Comparison of ENCODE assay signal across 8 cellular contexts in genomic region chr19:2478324-2478755, GRCh38. TPM values are rescaled to one million over a fixed set of nuclear protein-coding genes. Genes with fewer than 3 reads are reported as not detected.
DNase-seq lines count a peak whose midpoint lies in the region; ATAC-seq and TF ChIP-seq lines count a peak whose summit lies in the region.

No MANE protein-coding gene starts in this region.

- peak overlapping the region; percentile 71 for H3K27ac ChIP-seq in BLaER1
- H3K27ac ChIP-seq in HUES64 (ENCODE audit: low read depth, low read length), result no peak overlapping the region; the same call in 1 of the 2 replicates

- H3K36me3 ChIP-seq in BLaER1 (no peaks in the 10 kb centered on the region), HUES64 (ENCODE audit: insufficient read depth, low read length) (0 out of 2 replicates have a peak, but pooled peaks cover 5% of the 10 kb centered on the region)

- H3K4me1 ChIP-seq in BLaER1 (peaks cover 58% of the 10 kb centered on the region), HUES64 (ENCODE audit: insufficient read depth, low read length) (peaks cover 6% of the 10 kb centered on the region; the same call in 1 of the 2 replicates)

- peak overlapping the region; percentile 95 for H3K4me2 ChIP-seq in BLaER1

- peak; percentile 45 for TF ChIP-seq CTCF in chondrocyte (IDR thresholded peaks at IDR 0.05)

- peaks cover 29% of the 10 kb centered on the region for H3K36me3 Mint-ChIP-seq in T-helper 1 cell treated with Interleukin-12 subunit alpha and Interleukin-12 subunit beta and Interleukin-4 antibody, amounts not matched to agents 30 μg/mL and 1 μg/mL, for 36 hours (ENCODE audit: low read depth)
- H3K36me3 Mint-ChIP-seq in chondrocyte (ENCODE audit: low read depth), result peaks cover 25% of the 10 kb centered on the region

- peak overlapping the region; percentile 97 for H3K4me3 Mint-ChIP-seq in T-helper 1 cell treated with Interleukin-12 subunit alpha and Interleukin-12 subunit beta and Interleukin-4 antibody, amounts not matched to agents 30 μg/mL and 1 μg/mL, for 36 hours
- H3K4me3 Mint-ChIP-seq in chondrocyte (ENCODE audit: unreplicated experiment), result peak overlapping the region; percentile 95

- 2% methylated on average over 18 of the region's 18 CpGs for WGBS in HUES64

- peak overlapping the region; percentile 55; the same call in 1 of the 2 replicates for H3K9ac ChIP-seq in BLaER1
- H3K9ac ChIP-seq in HUES64 (ENCODE audit: low read depth, low read length), result peak overlapping the region; percentile 16; the same call in 1 of the 2 replicates

- peaks cover 4% of the 10 kb centered on the region for H3K9me3 Mint-ChIP-seq in T-helper 1 cell treated with Interleukin-12 subunit alpha and Interleukin-12 subunit beta and Interleukin-4 antibody, amounts not matched to agents 30 μg/mL and 1 μg/mL, for 36 hours
- peaks cover 4% of the 10 kb centered on the region for H3K9me3 Mint-ChIP-seq in chondrocyte (ENCODE audit: low read depth)

- H3K27me3 ChIP-seq in BLaER1 (no peaks in the 10 kb centered on the region), HUES64 (ENCODE audit: insufficient read depth, low read length) (peaks cover 39% of the 10 kb centered on the region)

- H3K4me1 Mint-ChIP-seq in T-helper 1 cell treated with Interleukin-12 subunit alpha and Interleukin-12 subunit beta and Interleukin-4 antibody, amounts not matched to agents 30 μg/mL and 1 μg/mL, for 36 hours (ENCODE audit: low read depth), result peaks cover 16% of the 10 kb centered on the region
- H3K4me1 Mint-ChIP-seq in chondrocyte (ENCODE audit: low read depth), result peaks cover 16% of the 10 kb centered on the region

- peaks cover 3% of the 10 kb centered on the region for H3K27me3 Mint-ChIP-seq in T-helper 1 cell treated with Interleukin-12 subunit alpha and Interleukin-12 subunit beta and Interleukin-4 antibody, amounts not matched to agents 30 μg/mL and 1 μg/mL, for 36 hours (ENCODE audit: low read depth)
- no peaks in the 10 kb centered on the region for H3K27me3 Mint-ChIP-seq in chondrocyte (ENCODE audit: low read depth)

- no peak for ATAC-seq in HG02588 (IDR thresholded peaks at IDR 0.05; ENCODE audit: unreplicated experiment)
- ATAC-seq in GM18870 (IDR thresholded peaks at IDR 0.05; ENCODE audit: unreplicated experiment), result no peak

- no peak for DNase-seq in chondrocyte (ENCODE audit: low spot score)
- peak; percentile 91 for DNase-seq in left kidney (ENCODE audit: low read depth, low spot score)
- DNase-seq in stimulated activated CD4-positive, alpha-beta T cell treated with anti-CD3 and anti-CD28 coated beads, Interleukin-4, amount 100 ng/mL, for 4 hours, result peak; percentile 31 to 38

- H3K27ac Mint-ChIP-seq in T-helper 1 cell treated with Interleukin-12 subunit alpha and Interleukin-12 subunit beta and Interleukin-4 antibody, amounts not matched to agents 30 μg/mL and 1 μg/mL, for 36 hours, result peak overlapping the region; percentile 93
- H3K27ac Mint-ChIP-seq in chondrocyte (ENCODE audit: unreplicated experiment), result peak overlapping the region; percentile 99

- H3K4me3 ChIP-seq in BLaER1 (peak overlapping the region; percentile 93), HUES64 (ENCODE audit: low read length) (peak overlapping the region; percentile 78)

- H3K9me3 ChIP-seq in BLaER1 (peaks cover 22% of the 10 kb centered on the region), HUES64 (ENCODE audit: insufficient read depth, low read depth, low read length) (peaks cover 8% of the 10 kb centered on the region; the same call in 1 of the 2 replicates)

- peaks cover 35% of the 10 kb centered on the region for H4K20me1 ChIP-seq in BLaER1

RNA-seq across cellular contexts. Expression of gene GADD45B, which starts 2.4 kb away (rescaled TPM):
- polyA plus RNA-seq in HUES64 (2013, experiment 1 of 2), result 4.4 TPM
- polyA plus RNA-seq in HUES64 (2013, experiment 2 of 2), result 5.1 TPM
- total RNA-seq in chondrocyte, result 177 to 258 TPM (median 181 TPM) in 3 replicates

RNA-seq across cellular contexts. Expression of gene LMNB2, which starts 21.6 kb away (rescaled TPM):
- 103 TPM for polyA plus RNA-seq in HUES64 (2013, experiment 1 of 2)
- 105 TPM for polyA plus RNA-seq in HUES64 (2013, experiment 2 of 2)
- 35.5 to 56.0 TPM (median 36.6 TPM) in 3 replicates for total RNA-seq in chondrocyte

RNA-seq across cellular contexts. Expression of gene TIMM13, which starts 51.0 kb away (rescaled TPM):
- polyA plus RNA-seq in HUES64 (2013, experiment 1 of 2), result 170 TPM
- polyA plus RNA-seq in HUES64 (2013, experiment 2 of 2), result 139 TPM
- total RNA-seq in chondrocyte, result 74.6 to 100 TPM (median 76.1 TPM) in 3 replicates
